Comparison of ENCODE assay signal across 17 cellular contexts in genomic region chr12:5715076-5715475, GRCh38.
"Had no signal": no experiment of that assay in that cellular context is flagged by ENCODE, and none has a peak within 500 bp of the region (broad histone marks: within the 10 kb centered on the region; RNA-seq: fewer than 3 reads in every experiment).

No MANE protein-coding gene starts in this region.

- H3K4me1 Mint-ChIP-seq: activated naive CD4-positive, alpha-beta T cell treated with anti-CD3 and anti-CD28 coated beads, Interleukin-2, amount 50 U/mL, for 24 hours; memory B cell; natural killer cell had no signal

- FAIRE-seq: astrocyte, bronchial epithelial cell, islet of Langerhans had no signal

- H3K9me3 Mint-ChIP-seq: activated naive CD4-positive, alpha-beta T cell treated with anti-CD3 and anti-CD28 coated beads, Interleukin-2, amount 50 U/mL, for 24 hours; effector memory CD8-positive, alpha-beta T cell; memory B cell; natural killer cell; stimulated activated naive CD8-positive, alpha-beta T cell treated with anti-CD3 and anti-CD28 coated beads, Interleukin-15, Interleukin-2, amounts not matched to agents 100 ng/mL and 50 ng/mL, for 24 hours had no signal

- H3K4me3 Mint-ChIP-seq: activated naive CD4-positive, alpha-beta T cell treated with anti-CD3 and anti-CD28 coated beads, Interleukin-2, amount 50 U/mL, for 24 hours; effector memory CD8-positive, alpha-beta T cell; memory B cell; natural killer cell; stimulated activated naive CD8-positive, alpha-beta T cell treated with anti-CD3 and anti-CD28 coated beads, Interleukin-15, Interleukin-2, amounts not matched to agents 100 ng/mL and 50 ng/mL, for 24 hours had no signal

- H3K36me3 Mint-ChIP-seq: activated naive CD4-positive, alpha-beta T cell treated with anti-CD3 and anti-CD28 coated beads, Interleukin-2, amount 50 U/mL, for 24 hours; memory B cell; natural killer cell had no signal

- DNase-seq: activated CD4-positive, CD25-positive, alpha-beta regulatory T cell treated with anti-CD3 and anti-CD28 coated beads, Interleukin-2, amount 50 U/mL, for 72 hours; activated gamma-delta T cell; effector memory CD8-positive, alpha-beta T cell; esophagus squamous epithelium; left ventricle myocardium superior; natural killer cell; posterior cingulate gyrus; stimulated activated CD4-positive, alpha-beta T cell treated with anti-CD3 and anti-CD28 coated beads, Interleukin-15, amount 100 ng/mL, for 24 hours; stimulated activated CD4-positive, alpha-beta T cell treated with anti-CD3 and anti-CD28 coated beads, Interleukin-2, amount 100 ng/mL, for 48 hours; T-helper 2 cell; trophoblast cell had no signal

- H3K27ac Mint-ChIP-seq: activated naive CD4-positive, alpha-beta T cell treated with anti-CD3 and anti-CD28 coated beads, Interleukin-2, amount 50 U/mL, for 24 hours; effector memory CD8-positive, alpha-beta T cell; memory B cell; natural killer cell; stimulated activated naive CD8-positive, alpha-beta T cell treated with anti-CD3 and anti-CD28 coated beads, Interleukin-15, Interleukin-2, amounts not matched to agents 100 ng/mL and 50 ng/mL, for 24 hours had no signal

- ATAC-seq: effector memory CD8-positive, alpha-beta T cell; left ventricle myocardium superior; natural killer cell had no signal

- H3K27me3 Mint-ChIP-seq: stimulated activated naive CD8-positive, alpha-beta T cell treated with anti-CD3 and anti-CD28 coated beads, Interleukin-15, Interleukin-2, amounts not matched to agents 100 ng/mL and 50 ng/mL, for 24 hours had no signal
